14 cellular contexts compared by ENCODE assay signal in genomic region chr17:9175700-9176467, GRCh38.
"Had no signal": no experiment of that assay in that cellular context is flagged by ENCODE, and none has a peak within 500 bp of the region (broad histone marks: within the 10 kb centered on the region; RNA-seq: fewer than 3 reads in every experiment).

No MANE protein-coding gene starts in this region.

- H3K36me3 ChIP-seq: brain microvascular endothelial cell, thyroid gland, vagina had no signal

- DNase-seq: activated CD4-positive, alpha-beta T cell treated with anti-CD3 and anti-CD28 coated beads, Interleukin-2, amount 50 U/mL, for 48 hours; activated CD4-positive, CD25-positive, alpha-beta regulatory T cell; amniotic stem cell; brain microvascular endothelial cell; cerebellar nuclear complex; left cardiac atrium; mucosa of descending colon; naive thymus-derived CD8-positive, alpha-beta T cell; occipital lobe; stimulated activated CD4-positive, alpha-beta T cell treated with anti-CD3 and anti-CD28 coated beads, Interleukin-12 subunit alpha, Interleukin-12 subunit beta, amount 100 ng/mL, for 4 hours; T-helper 17 cell had no signal

- ATAC-seq: mucosa of descending colon; naive thymus-derived CD8-positive, alpha-beta T cell; SK-N-SH treated with all-trans-retinoic acid at 6 μM for 48 hours; T-helper 17 cell had no signal

- H3K27me3 ChIP-seq: brain microvascular endothelial cell, thyroid gland, vagina had no signal

- H3K4me3 ChIP-seq: mucosa of descending colon, thyroid gland, vagina had no signal

- H3K9me3 ChIP-seq: mucosa of descending colon, thyroid gland, vagina had no signal

- H3K27ac ChIP-seq: brain microvascular endothelial cell, thyroid gland, vagina had no signal
